25 cellular contexts compared by ENCODE assay signal in the genomic region with DNA sequence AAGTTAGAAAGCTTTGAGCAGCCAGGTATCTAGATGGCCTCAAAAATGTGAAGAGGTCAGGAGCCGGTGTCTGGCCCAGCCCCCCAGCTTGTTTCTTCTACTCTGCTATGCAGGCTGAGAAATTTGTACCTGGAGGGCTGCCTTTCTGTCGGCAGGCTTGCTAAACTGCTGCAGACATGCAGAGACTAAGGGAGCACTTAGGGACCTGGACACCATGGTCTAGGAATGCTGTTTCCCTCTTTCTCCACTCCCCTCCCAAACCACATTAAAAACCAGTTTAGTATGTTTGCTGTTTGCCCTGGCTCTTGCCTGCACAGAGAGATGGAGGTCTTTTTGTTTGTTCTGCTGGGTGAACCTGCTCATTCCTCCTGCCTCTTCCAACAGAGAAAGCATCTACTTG.
"Had no signal": no experiment of that assay in that cellular context is flagged by ENCODE, and none has a peak within 500 bp of the region (broad histone marks: within the 10 kb centered on the region; RNA-seq: fewer than 3 reads in every experiment).

No MANE protein-coding gene starts in this region.

- H3K4me1 ChIP-seq: lower lobe of right lung, prostate gland, stomach, testis, thyroid gland, transverse colon, vagina had no signal

- H3K36me3 Mint-ChIP-seq: immature natural killer cell; naive thymus-derived CD4-positive, alpha-beta T cell; natural killer cell treated with Interleukin-12 subunit alpha and Interleukin-12 subunit beta and Interleukin-15 and Interleukin-18, amount 100 ng/mL, for 72 hours; stimulated activated naive B cell treated with anti-CD40 and anti-IgM and Interleukin-4, amounts not matched to agents 10 μg/mL and 1 μg/mL and 100 μg/mL, for 72 hours had no signal

- H3K4me1 Mint-ChIP-seq: immature natural killer cell; naive thymus-derived CD4-positive, alpha-beta T cell; stimulated activated naive B cell treated with anti-CD40 and anti-IgM and Interleukin-4, amounts not matched to agents 10 μg/mL and 1 μg/mL and 100 μg/mL, for 72 hours had no signal

- H3K36me3 ChIP-seq: lower lobe of right lung, ovary, prostate gland, stomach, thyroid gland, transverse colon, vagina had no signal

- DNase-seq: heart left ventricle; hypothalamus; immature natural killer cell; lower lobe of right lung; mammary epithelial cell; mesenchymal stem cell; naive thymus-derived CD4-positive, alpha-beta T cell; ovary; retina; right cardiac atrium; stimulated activated CD4-positive, alpha-beta T cell treated with anti-CD3 and anti-CD28 coated beads, Interleukin-12 subunit alpha, Interleukin-12 subunit beta, amount 100 ng/mL, for 4 hours; stimulated activated CD4-positive, alpha-beta T cell treated with anti-CD3 and anti-CD28 coated beads, Interleukin-15, amount 100 ng/mL, for 24 hours; stimulated activated CD4-positive, alpha-beta T cell treated with anti-CD3 and anti-CD28 coated beads, Interleukin-2, amount 100 ng/mL, for 24 hours; stimulated activated CD4-positive, alpha-beta T cell treated with anti-CD3 and anti-CD28 coated beads, Interleukin-4, amount 100 ng/mL, for 1 hour; stimulated activated naive B cell treated with anti-CD40 and anti-IgM and Interleukin-4, amounts not matched to agents 10 μg/mL and 1 μg/mL and 100 μg/mL, for 72 hours; stimulated activated naive CD8-positive, alpha-beta T cell treated with anti-CD3 and anti-CD28 coated beads, Interleukin-15, Interleukin-2, amounts not matched to agents 100 U/mL and 50 U/mL, for 24 hours; stomach; testis; thyroid gland; transverse colon had no signal

- H3K4me3 Mint-ChIP-seq: immature natural killer cell; mesothelial cell of epicardium; naive thymus-derived CD4-positive, alpha-beta T cell; natural killer cell treated with Interleukin-12 subunit alpha and Interleukin-12 subunit beta and Interleukin-15 and Interleukin-18, amount 100 ng/mL, for 72 hours; stimulated activated naive B cell treated with anti-CD40 and anti-IgM and Interleukin-4, amounts not matched to agents 10 μg/mL and 1 μg/mL and 100 μg/mL, for 72 hours had no signal

- H3K27me3 ChIP-seq: heart left ventricle, ovary, testis, thyroid gland, transverse colon, vagina had no signal

- H3K27ac Mint-ChIP-seq: immature natural killer cell; mesothelial cell of epicardium; naive thymus-derived CD4-positive, alpha-beta T cell; natural killer cell treated with Interleukin-12 subunit alpha and Interleukin-12 subunit beta and Interleukin-15 and Interleukin-18, amount 100 ng/mL, for 72 hours; stimulated activated naive B cell treated with anti-CD40 and anti-IgM and Interleukin-4, amounts not matched to agents 10 μg/mL and 1 μg/mL and 100 μg/mL, for 72 hours had no signal

- H3K27ac ChIP-seq: lower lobe of right lung, ovary, prostate gland, skin epidermis, stomach, testis, thyroid gland, transverse colon, vagina had no signal

- H3K9me3 ChIP-seq: heart left ventricle, lower lobe of right lung, ovary, prostate gland, stomach, testis, thyroid gland, transverse colon, vagina had no signal

- H3K27me3 Mint-ChIP-seq: naive thymus-derived CD4-positive, alpha-beta T cell had no signal

- H3K9me3 Mint-ChIP-seq: immature natural killer cell; natural killer cell treated with Interleukin-12 subunit alpha and Interleukin-12 subunit beta and Interleukin-15 and Interleukin-18, amount 100 ng/mL, for 72 hours; stimulated activated naive B cell treated with anti-CD40 and anti-IgM and Interleukin-4, amounts not matched to agents 10 μg/mL and 1 μg/mL and 100 μg/mL, for 72 hours had no signal

- H3K4me3 ChIP-seq: heart left ventricle, lower lobe of right lung, ovary, prostate gland, skin epidermis, stomach, testis, thyroid gland, transverse colon, vagina had no signal
